8 cellular contexts compared by ENCODE assay signal in genomic region chr2:226791487-226792081, GRCh38. TPM values are rescaled to one million over a fixed set of nuclear protein-coding genes. Genes with fewer than 3 reads are reported as not detected.
DNase-seq lines count a peak whose midpoint lies in the region; ATAC-seq and TF ChIP-seq lines count a peak whose summit lies in the region.

No MANE protein-coding gene starts in this region.

- H3K4me1 ChIP-seq in cardiac muscle cell (ENCODE audit: low read depth) (peaks cover 60% of the 10 kb centered on the region), trophoblast cell (ENCODE audit: control insufficient read depth in 1 of 2, insufficient read depth in 2 of 2, low read length in 2 of 2) (peaks cover 22 to 24% of the 10 kb centered on the region in 2 experiments), transverse colon (peaks cover 0 to 61% (median 23%) of the 10 kb centered on the region in 4 donors)

- intact Hi-C loops in transverse colon (cut with DNase I; ENCODE audit: low total_unique reads) = loop anchor here (10.0 kb wide), 1 partner anchor 577 kb away; no protein-coding TSS in a partner anchor

- no peaks in the 10 kb centered on the region for H3K9me3 ChIP-seq in cardiac muscle cell (ENCODE audit: low read depth)
- peaks cover 2% of the 10 kb centered on the region for H3K9me3 ChIP-seq in trophoblast cell (ENCODE audit: insufficient read depth, low read depth, low read length)
- H3K9me3 ChIP-seq in transverse colon = no peaks in the 10 kb centered on the region

- in situ Hi-C loops in transverse colon (cut with MboI; ENCODE audit: low pct_ligation_motif_present in 1 of 4, low pct_unique_long_range_greater_than_20kb in 1 of 4, low sequenced_read_pairs in 3 of 4) = loop anchor here in 1 of 4 donors (25.0 kb wide), 1 partner anchor 129 kb away; no protein-coding TSS in a partner anchor

- TF ChIP-seq CTCF in GM12865 (IDR thresholded peaks at IDR 0.05; ENCODE audit: insufficient read depth, low read depth, low read length, missing control alignments) (peak; percentile 46), HFFc6 (IDR thresholded peaks at IDR 0.05) (peak; percentile 74), cardiac muscle cell (IDR thresholded peaks at IDR 0.05; ENCODE audit: low read depth, low read length) (peak; percentile 34), transverse colon (IDR thresholded peaks at IDR 0.05) (peak; percentile 55 to 88 (median 58))

- no peak overlapping the region for H2AK5ac ChIP-seq in trophoblast cell (ENCODE audit: low read length)

- H3K4me2 ChIP-seq in trophoblast cell (ENCODE audit: low read length) = peak overlapping the region; percentile 93

- H2BK5ac ChIP-seq in trophoblast cell (ENCODE audit: low read depth, low read length, poor library complexity) = peak overlapping the region; percentile 63

- H3K36me3 ChIP-seq in cardiac muscle cell (no peaks in the 10 kb centered on the region), trophoblast cell (ENCODE audit: control insufficient read depth in 1 of 2, insufficient read depth in 2 of 2, low read length in 2 of 2) (peaks cover 15 to 16% of the 10 kb centered on the region in 2 experiments), transverse colon (no peaks in the 10 kb centered on the region)

- peak overlapping the region; percentile 90 for H3K4me3 Mint-ChIP-seq in HFFc6
- H3K4me3 Mint-ChIP-seq in activated naive CD8-positive, alpha-beta T cell treated with anti-CD3 and anti-CD28 coated beads, Interleukin-2, amount 10 ng/mL, durations not matched to agents 7 days and 5 days = peak overlapping the region; percentile 78

- H3K27me3 ChIP-seq in cardiac muscle cell (no peaks in the 10 kb centered on the region), trophoblast cell (ENCODE audit: insufficient read depth, low read length) (no peaks in the 10 kb centered on the region), transverse colon (no peaks in the 10 kb centered on the region)

- peak overlapping the region; percentile 44 for H2BK120ac ChIP-seq in trophoblast cell (ENCODE audit: insufficient read depth, low read length, poor library complexity)

- peak overlapping the region; percentile 92 for H3K27ac ChIP-seq in cardiac muscle cell
- H3K27ac ChIP-seq in trophoblast cell (ENCODE audit: low read depth, low read length) = peak overlapping the region; percentile 80
- H3K27ac ChIP-seq in transverse colon = peak overlapping the region; percentile 93 to 96 (median 94)

- no peak overlapping the region for H2BK12ac ChIP-seq in trophoblast cell (ENCODE audit: low read length)

- no peaks in the 10 kb centered on the region for H3K9me3 Mint-ChIP-seq in HFFc6
- H3K9me3 Mint-ChIP-seq in activated naive CD8-positive, alpha-beta T cell treated with anti-CD3 and anti-CD28 coated beads, Interleukin-2, amount 10 ng/mL, durations not matched to agents 7 days and 5 days = no peaks in the 10 kb centered on the region

- peak overlapping the region; percentile 89 for H3K9ac ChIP-seq in trophoblast cell (ENCODE audit: low read length)

- peak overlapping the region; percentile 74 for H3K14ac ChIP-seq in trophoblast cell (ENCODE audit: low read length)

- peak overlapping the region; percentile 62 for H2AFZ ChIP-seq in trophoblast cell (ENCODE audit: insufficient read depth, low read length, poor library complexity)

- TF ChIP-seq POLR2A in transverse colon (IDR thresholded peaks at IDR 0.05) = peak; percentile 53

- peaks cover 11% of the 10 kb centered on the region for H3K79me1 ChIP-seq in trophoblast cell (ENCODE audit: low read length)

- H4K91ac ChIP-seq in trophoblast cell (ENCODE audit: low read depth, low read length) = peak overlapping the region; percentile 66

- peak; percentile 93 for DNase-seq in GM12865 (ENCODE audit: low read depth)
- DNase-seq in HFFc6 = peak; percentile 73
- peak; percentile 90 for DNase-seq in NAMALWA (ENCODE audit: low spot score)
- peak; percentile 76 for DNase-seq in SKM-1 treated with dmso at 0.1 percent for 144 hours (lab: John Stamatoyannopoulos, UW; ENCODE audit: unreplicated experiment)
- peak; percentile 96 for DNase-seq in activated naive CD8-positive, alpha-beta T cell treated with anti-CD3 and anti-CD28 coated beads, Interleukin-2, amount 10 ng/mL, durations not matched to agents 7 days and 5 days
- peak; percentile 89 to 95 for DNase-seq in cardiac muscle cell (ENCODE audit: low read depth in 1 of 2, low spot score in 1 of 2)
- DNase-seq in trophoblast cell = peak; percentile 59 to 83
- DNase-seq in transverse colon = peak; percentile 93

- H3K27me3 Mint-ChIP-seq in HFFc6 (ENCODE audit: insufficient read depth) = no peaks in the 10 kb centered on the region
- H3K27me3 Mint-ChIP-seq in activated naive CD8-positive, alpha-beta T cell treated with anti-CD3 and anti-CD28 coated beads, Interleukin-2, amount 10 ng/mL, durations not matched to agents 7 days and 5 days = no peaks in the 10 kb centered on the region

- WGBS in trophoblast cell (ENCODE audit: extremely low coverage, insufficient coverage, insufficient read length) = no CpG with 5 or more reads among the region's 56 CpGs
- WGBS in transverse colon (ENCODE audit: low coverage in 1 of 2), 2 donors = 0 to 1% methylated on average over 3 to 52 of the region's 56 CpGs

- H3K27ac Mint-ChIP-seq in HFFc6 = peak overlapping the region; percentile 83
- peak overlapping the region; percentile 99 for H3K27ac Mint-ChIP-seq in activated naive CD8-positive, alpha-beta T cell treated with anti-CD3 and anti-CD28 coated beads, Interleukin-2, amount 10 ng/mL, durations not matched to agents 7 days and 5 days

- no peak overlapping the region for H3K23ac ChIP-seq in trophoblast cell (ENCODE audit: low read length)

- peak; percentile 94 for ATAC-seq in activated naive CD8-positive, alpha-beta T cell treated with anti-CD3 and anti-CD28 coated beads, Interleukin-2, amount 10 ng/mL, durations not matched to agents 7 days and 5 days (ENCODE audit: low read depth)

- peaks cover 70% of the 10 kb centered on the region for H3K4me1 Mint-ChIP-seq in HFFc6 (ENCODE audit: low read depth)
- peaks cover 57% of the 10 kb centered on the region for H3K4me1 Mint-ChIP-seq in activated naive CD8-positive, alpha-beta T cell treated with anti-CD3 and anti-CD28 coated beads, Interleukin-2, amount 10 ng/mL, durations not matched to agents 7 days and 5 days

- peak overlapping the region; percentile 26 for H3K4ac ChIP-seq in trophoblast cell (ENCODE audit: low read depth, low read length)

- peak overlapping the region; percentile 68 for H4K8ac ChIP-seq in trophoblast cell (ENCODE audit: low read depth, low read length)

- peaks cover 89% of the 10 kb centered on the region for H3K36me3 Mint-ChIP-seq in HFFc6 (ENCODE audit: low read depth)
- peaks cover 16% of the 10 kb centered on the region for H3K36me3 Mint-ChIP-seq in activated naive CD8-positive, alpha-beta T cell treated with anti-CD3 and anti-CD28 coated beads, Interleukin-2, amount 10 ng/mL, durations not matched to agents 7 days and 5 days

- peak overlapping the region; percentile 89 for H3K4me3 ChIP-seq in GM12865 (ENCODE audit: low read depth, low read length)
- H3K4me3 ChIP-seq in cardiac muscle cell = peak overlapping the region; percentile 35
- peak overlapping the region; percentile 85 for H3K4me3 ChIP-seq in trophoblast cell (ENCODE audit: low read depth, low read length)
- H3K4me3 ChIP-seq in transverse colon = peak overlapping the region; percentile 52 to 78 (median 70)

- peaks cover 16% of the 10 kb centered on the region for H3K79me2 ChIP-seq in trophoblast cell (ENCODE audit: control insufficient read depth, insufficient read depth, low read length, poor library complexity)

- TF ChIP-seq EP300 in transverse colon (IDR thresholded peaks at IDR 0.05; ENCODE audit: low read depth) = no peak

- POLR2A ChIA-PET in activated naive CD8-positive, alpha-beta T cell treated with anti-CD3 and anti-CD28 coated beads, Interleukin-2, amount 10 ng/mL, durations not matched to agents 7 days and 5 days (lab: Charles Lee) = interaction anchor here (0.5 to 2.2 kb wide), 7 partner anchors 9 to 44 kb away, joined by 3 to 15 read pairs (median 10); partner anchors contain the start of genes IRS1 and RHBDD1

- peak overlapping the region; percentile 91 for H3K18ac ChIP-seq in trophoblast cell (ENCODE audit: low read length)

- H4K12ac ChIP-seq in trophoblast cell (ENCODE audit: low read depth, low read length) = peak overlapping the region; percentile 73

RNA-seq across cellular contexts. Expression of gene IRS1, which starts 8.0 kb away (rescaled TPM):
- total RNA-seq in HFFc6 (2021; fragmentation: NEBNext Ultra II Directional; extraction: Animal tissue kit (Norgen Biotek cat#: 25700)) = 10 to 100 TPM; 37.4 to 49.9 (median 44.4) TPM
- total RNA-seq in activated naive CD8-positive, alpha-beta T cell treated with anti-CD3 and anti-CD28 coated beads, Interleukin-2, amount 10 ng/mL, durations not matched to agents 7 days and 5 days = 1 to 10 TPM; 6.5 to 8.0 TPM
- total RNA-seq in cardiac muscle cell = 18.5 and 40.4 TPM in 2 replicates
- 4.1 and 11.5 TPM in 2 replicates for polyA plus RNA-seq in cardiac muscle cell
- polyA plus RNA-seq in trophoblast cell (2013) = 22.0 and 23.0 TPM in 2 replicates
- 10 to 100 TPM in 3 of 4 donors, 1 to 10 TPM in 1; 6.2 to 20.9 (median 12.8) TPM for total RNA-seq in transverse colon

RNA-seq across cellular contexts. Expression of gene RHBDD1, which starts 44.3 kb away (rescaled TPM):
- 10 to 100 TPM; 34.3 to 50.7 (median 42.3) TPM for total RNA-seq in HFFc6 (2021; fragmentation: NEBNext Ultra II Directional; extraction: Animal tissue kit (Norgen Biotek cat#: 25700))
- 10 to 100 TPM; 33.1 to 44.9 TPM for total RNA-seq in activated naive CD8-positive, alpha-beta T cell treated with anti-CD3 and anti-CD28 coated beads, Interleukin-2, amount 10 ng/mL, durations not matched to agents 7 days and 5 days
- total RNA-seq in cardiac muscle cell (3.6 and 6.3 TPM in 2 replicates), transverse colon (10 to 100 TPM; 11.9 to 47.5 (median 22.5) TPM)
- 12.9 and 17.8 TPM in 2 replicates for polyA plus RNA-seq in cardiac muscle cell
- 16.9 and 17.3 TPM in 2 replicates for polyA plus RNA-seq in trophoblast cell (2013)

Comparison
In these comparisons a context has a peak if more than half of its experiments do, and no peak if none do; other contexts are left out.
1. Peak in every context shown above with its lines: DNase-seq, ATAC-seq, H3K4me3 ChIP-seq and H3K27ac ChIP-seq.
2. H3K4me3 ChIP-seq: peak in every context shown above with its lines; median percentile 89 in GM12865; 85 in trophoblast cell; 70 in transverse colon; 35 in cardiac muscle cell.